ENCODE assay signal across 9 cellular contexts in the genomic region with DNA sequence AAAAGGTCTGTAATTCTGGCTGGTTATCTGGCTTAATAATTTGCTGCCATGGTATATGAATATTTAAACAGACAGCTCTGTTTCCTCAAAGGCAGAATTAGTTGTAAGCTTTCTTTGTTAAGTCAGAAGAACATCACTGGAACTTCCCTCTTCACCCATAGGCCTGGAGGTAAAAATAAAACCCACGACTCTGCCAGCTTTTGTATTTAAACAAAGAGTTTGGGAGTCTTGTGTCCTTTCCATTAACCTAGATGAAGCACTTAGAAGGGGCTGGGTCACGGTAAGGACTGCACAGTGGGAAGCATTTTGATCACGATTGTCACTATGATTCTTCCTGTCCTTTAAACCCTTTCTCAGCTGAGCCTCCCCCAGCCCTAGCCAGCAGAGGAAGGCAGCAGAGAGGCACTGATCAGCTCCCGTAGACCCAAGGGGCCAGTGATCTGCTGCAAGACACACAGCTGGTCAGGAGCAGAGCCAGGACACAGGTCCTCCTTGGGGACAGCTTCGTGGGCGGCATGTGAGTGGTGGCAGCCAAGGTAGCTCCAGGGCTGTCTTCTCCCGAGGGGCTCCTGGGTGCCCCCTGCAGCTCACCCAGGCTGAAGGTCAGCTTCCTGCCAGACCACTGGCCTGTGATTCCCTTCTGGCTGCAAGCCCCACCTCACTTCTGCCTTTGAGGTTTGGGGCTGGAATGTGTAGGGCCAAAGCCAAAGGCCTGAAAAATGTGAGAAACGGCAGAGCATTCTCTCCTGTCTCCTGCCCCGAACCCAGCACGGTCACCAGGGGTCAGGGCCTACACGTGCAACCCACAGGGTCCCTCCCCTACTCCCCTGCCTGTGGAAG. TPM values are rescaled to one million over a fixed set of nuclear protein-coding genes. Genes with fewer than 3 reads are reported as not detected.
DNase-seq lines count a peak whose midpoint lies in the region; ATAC-seq and TF ChIP-seq lines count a peak whose summit lies in the region.
"Had no signal": no experiment of that assay in that cellular context is flagged by ENCODE, and none has a peak within 500 bp of the region (broad histone marks: within the 10 kb centered on the region; RNA-seq: fewer than 3 reads in every experiment).

No MANE protein-coding gene starts in this region.

- peaks cover 11% of the 10 kb centered on the region for H3K36me3 Mint-ChIP-seq in CD8-positive, alpha-beta T cell
- no peaks in the 10 kb centered on the region for H3K36me3 Mint-ChIP-seq in activated naive CD8-positive, alpha-beta T cell
- peaks cover 3 to 13% of the 10 kb centered on the region in 2 donors for H3K36me3 Mint-ChIP-seq in naive B cell

- no peaks in the 10 kb centered on the region for H3K27me3 Mint-ChIP-seq in CD8-positive, alpha-beta T cell (ENCODE audit: low read depth)
- no peaks in the 10 kb centered on the region for H3K27me3 Mint-ChIP-seq in activated naive CD8-positive, alpha-beta T cell
- no peaks in the 10 kb centered on the region for H3K27me3 Mint-ChIP-seq in naive B cell

- no peaks in the 10 kb centered on the region for H3K27me3 ChIP-seq in CD8-positive, alpha-beta T cell (ENCODE audit: insufficient read depth, low read length)
- no peaks in the 10 kb centered on the region for H3K27me3 ChIP-seq in HUES64 (ENCODE audit: insufficient read depth, low read length)

- no peak for ATAC-seq in CD8-positive, alpha-beta T cell
- ATAC-seq in naive B cell (ENCODE audit: low read depth in 2 of 2) (peak in 1 of 2 donors; percentile 7), GM19452 (IDR thresholded peaks at IDR 0.05; ENCODE audit: unreplicated experiment) (no peak), GM21717 (IDR thresholded peaks at IDR 0.05; ENCODE audit: unreplicated experiment) (no peak)

- H3K27ac ChIP-seq in CD8-positive, alpha-beta T cell (ENCODE audit: low read depth, low read length): no peak overlapping the region
- H3K27ac ChIP-seq in HUES64 (ENCODE audit: low read depth, low read length): peak overlapping the region; percentile 10; the same call in 1 of the 2 replicates

- 65% methylated on average over 11 of the region's 11 CpGs for WGBS in HUES64

- CTCF ChIA-PET in CD8-positive, alpha-beta T cell (lab: Charles Lee): interaction anchor here (0.7 to 27.7 kb wide), 8 partner anchors 10 to 42 kb away, joined by 4 to 338 read pairs (median 5); no protein-coding TSS in a partner anchor

- no peak for TF ChIP-seq CTCF in CD8-positive, alpha-beta T cell (IDR thresholded peaks at IDR 0.05)

- H3K9me3 ChIP-seq in CD8-positive, alpha-beta T cell (ENCODE audit: low read length): no peaks in the 10 kb centered on the region
- H3K9me3 ChIP-seq in HUES64 (ENCODE audit: insufficient read depth, low read depth, low read length): peaks cover 3% of the 10 kb centered on the region; the same call in 1 of the 2 replicates

- peak overlapping the region; percentile 99 for H3K27ac Mint-ChIP-seq in CD8-positive, alpha-beta T cell
- peak overlapping the region; percentile 83 for H3K27ac Mint-ChIP-seq in activated naive CD8-positive, alpha-beta T cell
- H3K27ac Mint-ChIP-seq in naive B cell: peak overlapping the region; percentile 94 to 98 (median 97)

- peaks cover 85% of the 10 kb centered on the region for H3K4me1 Mint-ChIP-seq in CD8-positive, alpha-beta T cell (ENCODE audit: low read depth)
- H3K4me1 Mint-ChIP-seq in activated naive CD8-positive, alpha-beta T cell (ENCODE audit: low read depth): peaks cover 85% of the 10 kb centered on the region
- H3K4me1 Mint-ChIP-seq in naive B cell: peaks cover 61 to 92% (median 87%) of the 10 kb centered on the region in 3 donors

- intact Hi-C loops in CD8-positive, alpha-beta T cell (cut with DNase I, micrococcal nuclease): loop anchor here in 1 of 2 experiments (2.0 kb wide), 1 partner anchor 17 kb away; no protein-coding TSS in a partner anchor
- intact Hi-C loops in head of caudate nucleus (cut with DNase I): no loop called here

- POLR2A ChIA-PET in CD8-positive, alpha-beta T cell (lab: Charles Lee): interaction anchor here (0.6 to 14.7 kb wide), 7 partner anchors 10 to 336 kb away, joined by 4 to 326 read pairs (median 4); a partner anchor contains a TSS

- peaks cover 72% of the 10 kb centered on the region for H3K4me1 ChIP-seq in CD8-positive, alpha-beta T cell (ENCODE audit: insufficient read depth, low read length)
- peaks cover 13% of the 10 kb centered on the region for H3K4me1 ChIP-seq in HUES64 (ENCODE audit: insufficient read depth, low read length)

- H3K4me3 ChIP-seq in CD8-positive, alpha-beta T cell (ENCODE audit: low read depth, low read length): no peak overlapping the region
- no peak overlapping the region for H3K4me3 ChIP-seq in HUES64 (ENCODE audit: low read length)

- H3K9ac ChIP-seq in HUES64 (ENCODE audit: low read depth, low read length): no peak overlapping the region

- no peak for DNase-seq in CD8-positive, alpha-beta T cell
- DNase-seq in naive B cell (no peak), head of caudate nucleus (no peak)
- no peak for DNase-seq in activated effector memory CD4-positive, alpha-beta T cell treated with anti-CD3 and anti-CD28 coated beads, Interleukin-2, amount 50 U/mL, for 16 hours

- H3K4me3 Mint-ChIP-seq in CD8-positive, alpha-beta T cell: peak overlapping the region; percentile 77
- H3K4me3 Mint-ChIP-seq in activated naive CD8-positive, alpha-beta T cell: peak overlapping the region; percentile 99
- peak overlapping the region; percentile 69 to 100 (median 88) for H3K4me3 Mint-ChIP-seq in naive B cell

- no peaks in the 10 kb centered on the region for H3K36me3 ChIP-seq in CD8-positive, alpha-beta T cell (ENCODE audit: insufficient read depth, low read length)
- no peaks in the 10 kb centered on the region for H3K36me3 ChIP-seq in HUES64 (ENCODE audit: insufficient read depth, low read length)

- no peaks in the 10 kb centered on the region for H3K9me3 Mint-ChIP-seq in CD8-positive, alpha-beta T cell
- H3K9me3 Mint-ChIP-seq in activated naive CD8-positive, alpha-beta T cell (ENCODE audit: low read depth): no peaks in the 10 kb centered on the region
- no peaks in the 10 kb centered on the region for H3K9me3 Mint-ChIP-seq in naive B cell

RNA-seq across cellular contexts. Expression of a gene that starts 4.0 kb away (rescaled TPM):
- 100 to 1,000 TPM; 629 to 653 TPM for total RNA-seq in CD8-positive, alpha-beta T cell
- polyA plus RNA-seq in HUES64 (2013, experiment 1 of 2): 0.30 TPM
- polyA plus RNA-seq in HUES64 (2013, experiment 2 of 2): 0.70 TPM
- 1,000 to 10,000 TPM; 1,442 to 2,525 (median 1,701) TPM for polyA plus RNA-seq in naive B cell (ENCODE audit: low read depth in 6 of 6)

RNA-seq across cellular contexts. Expression of a gene that starts 38.1 kb away (rescaled TPM):
- 1 to 10 TPM; 6.6 to 7.4 TPM for total RNA-seq in CD8-positive, alpha-beta T cell
- not detected for polyA plus RNA-seq in HUES64 (2013, experiment 1 of 2)
- polyA plus RNA-seq in HUES64 (2013, experiment 2 of 2): not detected
- 1 to 10 TPM in 2 of 6 donors, under 1 TPM in 4; 0.21 to 3.1 (median 0.39) TPM for polyA plus RNA-seq in naive B cell (ENCODE audit: low read depth in 6 of 6)
- total RNA-seq: HT1080 had no signal
